20 cellular contexts compared by ENCODE assay signal in the genomic region with DNA sequence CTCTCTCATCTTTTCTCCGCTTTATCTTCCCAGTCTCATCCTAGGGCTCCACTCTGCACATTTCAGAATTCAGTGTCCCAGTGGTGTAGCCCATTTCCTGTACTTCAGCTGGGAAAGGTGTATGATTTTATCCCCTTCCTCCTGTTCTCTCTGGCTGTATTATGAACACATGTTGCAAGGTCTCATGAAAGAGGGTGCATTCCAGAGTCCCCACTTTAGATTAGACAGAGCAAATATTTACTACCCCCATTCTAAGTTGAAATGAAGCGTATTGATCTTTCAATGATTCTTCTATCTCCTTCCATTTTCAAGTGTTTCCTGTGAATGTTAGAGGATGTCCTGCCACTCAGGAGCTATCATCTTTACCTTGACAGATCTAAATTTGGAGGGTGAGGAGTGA.
"Had no signal": no experiment of that assay in that cellular context is flagged by ENCODE, and none has a peak within 500 bp of the region (broad histone marks: within the 10 kb centered on the region; RNA-seq: fewer than 3 reads in every experiment).

No MANE protein-coding gene starts in this region.

- H3K36me3 Mint-ChIP-seq: activated naive CD4-positive, alpha-beta T cell treated with anti-CD3 and anti-CD28 coated beads, Interleukin-2, amount 50 U/mL, for 24 hours had no signal

- H3K4me3 Mint-ChIP-seq: activated naive CD4-positive, alpha-beta T cell treated with anti-CD3 and anti-CD28 coated beads, Interleukin-2, amount 50 U/mL, for 24 hours; neural crest cell; T-helper 1 cell treated with Interleukin-12 subunit alpha and Interleukin-12 subunit beta and Interleukin-4 antibody, amounts not matched to agents 30 μg/mL and 1 μg/mL, for 36 hours; WTC11 had no signal

- ATAC-seq: esophagus mucosa, WTC11 had no signal

- H3K4me1 ChIP-seq: spleen had no signal

- H3K27me3 ChIP-seq: upper lobe of left lung had no signal

- H3K36me3 ChIP-seq: brain microvascular endothelial cell, spleen, upper lobe of left lung had no signal

- H3K9me3 Mint-ChIP-seq: T-helper 1 cell treated with Interleukin-12 subunit alpha and Interleukin-12 subunit beta and Interleukin-4 antibody, amounts not matched to agents 30 μg/mL and 1 μg/mL, for 36 hours had no signal

- H3K4me1 Mint-ChIP-seq: activated naive CD4-positive, alpha-beta T cell treated with anti-CD3 and anti-CD28 coated beads, Interleukin-2, amount 50 U/mL, for 24 hours had no signal

- DNase-seq: activated gamma-delta T cell treated with Interleukin-2 at 50 U/mL for 16 hours; activated T-cell treated with anti-CD3 and anti-CD28 coated beads, Interleukin-2, amount 50 U/mL, for 1 hour; brain microvascular endothelial cell; central memory CD4-positive, alpha-beta T cell; effector memory CD4-positive, alpha-beta T cell; left ventricle myocardium superior; mesenchymal stem cell; occipital lobe; retina; spleen; stimulated activated CD4-positive, alpha-beta T cell treated with anti-CD3 and anti-CD28 coated beads, Interleukin-4, amount 100 ng/mL, for 1 hour; stimulated activated naive CD4-positive, alpha-beta T cell; T1000; upper lobe of left lung had no signal

- FAIRE-seq: colon had no signal

- H3K4me3 ChIP-seq: spleen, upper lobe of left lung had no signal

- H3K27ac ChIP-seq: brain microvascular endothelial cell, spleen had no signal

- H3K27ac Mint-ChIP-seq: activated naive CD4-positive, alpha-beta T cell treated with anti-CD3 and anti-CD28 coated beads, Interleukin-2, amount 50 U/mL, for 24 hours; T-helper 1 cell treated with Interleukin-12 subunit alpha and Interleukin-12 subunit beta and Interleukin-4 antibody, amounts not matched to agents 30 μg/mL and 1 μg/mL, for 36 hours; WTC11 had no signal

- H3K9me3 ChIP-seq: upper lobe of left lung had no signal
